ENCODE assay signal across 14 cellular contexts in genomic region chr11:111697910-111698309, GRCh38.
DNase-seq lines count a peak whose midpoint lies in the region; ATAC-seq and TF ChIP-seq lines count a peak whose summit lies in the region.
"Had no signal": no experiment of that assay in that cellular context is flagged by ENCODE, and none has a peak within 500 bp of the region (broad histone marks: within the 10 kb centered on the region; RNA-seq: fewer than 3 reads in every experiment).

No MANE protein-coding gene starts in this region.

- no peak overlapping the region for H3K27ac ChIP-seq in breast epithelium
- H3K27ac ChIP-seq: lower lobe of right lung had no signal

- intact Hi-C loops in breast epithelium (cut with DNase I; ENCODE audit: low total_unique reads), result no loop called here

- no peak overlapping the region for H3K27ac Mint-ChIP-seq in glutamatergic neuron (ENCODE audit: unreplicated experiment)
- H3K27ac Mint-ChIP-seq: activated CD4-positive, alpha-beta T cell treated with anti-CD3 and anti-CD28 coated beads for 36 hours had no signal

- ATAC-seq in GM21390 (IDR thresholded peaks at IDR 0.05; ENCODE audit: unreplicated experiment), result peak; percentile 68
- peak; percentile 52 for ATAC-seq in HG03095 (IDR thresholded peaks at IDR 0.05; ENCODE audit: unreplicated experiment)
- ATAC-seq in HG02840 (IDR thresholded peaks at IDR 0.05; ENCODE audit: low FRiP score, unreplicated experiment), result no peak

- TF ChIP-seq CTCF in GM13977 (IDR thresholded peaks at IDR 0.05; ENCODE audit: extremely low read depth, insufficient read depth, missing control alignments), result no peak
- no peak for TF ChIP-seq CTCF in foreskin fibroblast (IDR thresholded peaks at IDR 0.05; ENCODE audit: low read depth, low read length)
- TF ChIP-seq CTCF in breast epithelium (IDR thresholded peaks at IDR 0.05), result no peak
- no peak for TF ChIP-seq CTCF in glutamatergic neuron (IDR thresholded peaks at IDR 0.05; ENCODE audit: partially characterized antibody, unreplicated experiment)

- H3K4me3 ChIP-seq in endocrine pancreas (ENCODE audit: control insufficient read depth, insufficient read depth, low read length), result peak overlapping the region; percentile 14
- no peak overlapping the region for H3K4me3 ChIP-seq in foreskin fibroblast (ENCODE audit: low read depth in 1 of 2, low read length in 2 of 2)
- no peak overlapping the region for H3K4me3 ChIP-seq in breast epithelium
- H3K4me3 ChIP-seq: lower lobe of right lung had no signal

- H3K36me3 ChIP-seq in endocrine pancreas (ENCODE audit: control insufficient read depth, insufficient read depth, low read length), result no peaks in the 10 kb centered on the region
- no peaks in the 10 kb centered on the region for H3K36me3 ChIP-seq in breast epithelium

- TF ChIP-seq POLR2A in breast epithelium (IDR thresholded peaks at IDR 0.05), result no peak

- H3K27me3 Mint-ChIP-seq in glutamatergic neuron (ENCODE audit: unreplicated experiment), result no peaks in the 10 kb centered on the region
- H3K27me3 Mint-ChIP-seq: activated CD4-positive, alpha-beta T cell treated with anti-CD3 and anti-CD28 coated beads for 36 hours; brain had no signal

- in situ Hi-C loops in GM13977 (cut with MboI; ENCODE audit: low pct_unique_long_range_greater_than_20kb, low sequenced_read_pairs, unreplicated experiment), result no loop called here

- H3K4me3 Mint-ChIP-seq in glutamatergic neuron (ENCODE audit: unreplicated experiment), result no peak overlapping the region
- H3K4me3 Mint-ChIP-seq: activated CD4-positive, alpha-beta T cell treated with anti-CD3 and anti-CD28 coated beads for 36 hours; brain had no signal

- peaks cover 6% of the 10 kb centered on the region for H3K4me1 Mint-ChIP-seq in glutamatergic neuron (ENCODE audit: low read depth, unreplicated experiment)

- H3K9me3 ChIP-seq in endocrine pancreas (ENCODE audit: control insufficient read depth, low read length) (no peaks in the 10 kb centered on the region), breast epithelium (no peaks in the 10 kb centered on the region)
- H3K9me3 ChIP-seq: lower lobe of right lung had no signal

- no peaks in the 10 kb centered on the region for H3K9me3 Mint-ChIP-seq in glutamatergic neuron (ENCODE audit: unreplicated experiment)
- H3K9me3 Mint-ChIP-seq: brain had no signal

- peaks cover 43% of the 10 kb centered on the region for H3K4me1 ChIP-seq in endocrine pancreas (ENCODE audit: control insufficient read depth, insufficient read depth, low read length)
- H3K4me1 ChIP-seq in breast epithelium, result no peaks in the 10 kb centered on the region

- DNase-seq in GM13977 (ENCODE audit: low spot score) (peak; percentile 21), foreskin fibroblast (no peak), breast epithelium (ENCODE audit: low spot score in 2 of 2) (no peak), glutamatergic neuron (no peak)
- DNase-seq: activated CD4-positive, alpha-beta T cell treated with anti-CD3 and anti-CD28 coated beads for 36 hours; hippocampal formation; lower lobe of right lung; NCI-H2107; stimulated activated CD8-positive, alpha-beta memory T cell treated with anti-CD3 and anti-CD28 coated beads, Interleukin-4, amount 100 ng/mL, for 48 hours had no signal

- no peak overlapping the region for H3K9ac ChIP-seq in endocrine pancreas (ENCODE audit: control insufficient read depth, insufficient read depth, low read length)

- no peaks in the 10 kb centered on the region for H3K27me3 ChIP-seq in endocrine pancreas (ENCODE audit: control insufficient read depth, insufficient read depth, low read length)
- no peaks in the 10 kb centered on the region for H3K27me3 ChIP-seq in breast epithelium

- H3K36me3 Mint-ChIP-seq in glutamatergic neuron (ENCODE audit: unreplicated experiment), result no peaks in the 10 kb centered on the region
